Comparison of ENCODE assay signal across 8 cellular contexts in the genomic region with DNA sequence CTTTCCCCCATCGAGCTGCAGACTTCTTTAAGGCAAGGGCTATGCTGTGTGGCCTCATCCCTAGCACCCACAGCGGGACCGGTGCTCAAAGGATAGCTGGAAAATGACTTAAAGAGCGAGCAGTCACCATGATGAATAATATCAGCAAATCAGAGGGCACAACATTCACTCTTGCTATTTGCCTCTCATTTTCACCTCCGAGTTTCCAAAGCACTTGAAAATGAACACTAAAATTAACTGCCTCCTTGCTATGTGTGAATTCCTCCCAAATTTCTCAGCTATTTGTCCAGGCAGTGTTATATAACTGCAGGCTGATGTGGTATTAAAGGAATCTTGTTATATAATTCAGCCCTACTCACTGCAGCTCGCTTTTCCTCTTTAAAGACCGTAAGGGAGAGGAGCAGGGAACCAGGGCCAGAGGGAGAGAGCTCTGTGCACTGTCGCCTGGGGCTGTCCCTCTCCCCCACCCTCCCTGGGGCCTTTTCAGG. TPM values are rescaled to one million over a fixed set of nuclear protein-coding genes. Genes with fewer than 3 reads are reported as not detected.
DNase-seq lines count a peak whose midpoint lies in the region; ATAC-seq and TF ChIP-seq lines count a peak whose summit lies in the region.

No MANE protein-coding gene starts in this region.

- H3K27ac ChIP-seq in OCI-LY7 (ENCODE audit: low read depth, low read length, poor library complexity, severe bottlenecking), result no peak overlapping the region

- POLR2A ChIA-PET in activated CD4-positive, alpha-beta memory T cell treated with anti-CD3 and anti-CD28 coated beads, Interleukin-2, amount 10 ng/mL, durations not matched to agents 7 days and 5 days (lab: Charles Lee), result interaction anchor here (0.9 to 1.3 kb wide), 4 partner anchors 16 to 44 kb away, joined by 3 to 6 read pairs (median 4); a partner anchor contains a TSS
- POLR2A ChIA-PET in OCI-LY7 (lab: Charles Lee), result interaction anchor here (1.0 kb wide), 1 partner anchor 38 kb away, joined by 3 read pairs; no protein-coding TSS in a partner anchor

- no peaks in the 10 kb centered on the region for H3K9me3 Mint-ChIP-seq in activated CD4-positive, alpha-beta memory T cell treated with anti-CD3 and anti-CD28 coated beads, Interleukin-2, amount 10 ng/mL, durations not matched to agents 7 days and 5 days

- DNase-seq in activated CD4-positive, alpha-beta memory T cell treated with anti-CD3 and anti-CD28 coated beads, Interleukin-2, amount 10 ng/mL, durations not matched to agents 7 days and 5 days, result no peak
- DNase-seq in left cardiac atrium, result no peak
- DNase-seq in retinal pigment epithelial cell (ENCODE audit: low read depth), result no peak
- no peak for DNase-seq in NCI-H1417 treated with DMSO at 0.1 percent for 48 hours (lab: John Stamatoyannopoulos, UW)
- no peak for DNase-seq in iPS-NIHi7 (ENCODE audit: extremely low spot score)
- DNase-seq in OCI-LY7 (ENCODE audit: low spot score), result no peak

- no peaks in the 10 kb centered on the region for H3K36me3 ChIP-seq in ES-I3 (ENCODE audit: insufficient read depth, low read length)
- H3K36me3 ChIP-seq in OCI-LY7 (ENCODE audit: insufficient read depth, low read length), result no peaks in the 10 kb centered on the region

- H3K4me1 Mint-ChIP-seq in activated CD4-positive, alpha-beta memory T cell treated with anti-CD3 and anti-CD28 coated beads, Interleukin-2, amount 10 ng/mL, durations not matched to agents 7 days and 5 days, result peaks cover 26% of the 10 kb centered on the region

- BruUV-seq in OCI-LY7 (replicated peaks; lab: Mats Ljungman, UMichigan), result no TSS peak

- no peaks in the 10 kb centered on the region for H3K9me2 ChIP-seq in OCI-LY7 (ENCODE audit: insufficient read depth, low read length)

- peaks cover 76% of the 10 kb centered on the region for H3K27me3 Mint-ChIP-seq in activated CD4-positive, alpha-beta memory T cell treated with anti-CD3 and anti-CD28 coated beads, Interleukin-2, amount 10 ng/mL, durations not matched to agents 7 days and 5 days

- no peak overlapping the region for H3K27ac Mint-ChIP-seq in activated CD4-positive, alpha-beta memory T cell treated with anti-CD3 and anti-CD28 coated beads, Interleukin-2, amount 10 ng/mL, durations not matched to agents 7 days and 5 days

- H3K79me2 ChIP-seq in OCI-LY7 (ENCODE audit: insufficient read depth, low read depth, low read length), result no peaks in the 10 kb centered on the region

- H3K4me2 ChIP-seq in OCI-LY7 (ENCODE audit: low read length), result no peak overlapping the region

- H3K4me3 ChIP-seq in retinal pigment epithelial cell (ENCODE audit: low read length) (peak overlapping the region; percentile 22), OCI-LY7 (ENCODE audit: low read depth, low read length, poor library complexity, severe bottlenecking) (no peak overlapping the region)

- intact Hi-C loops in left cardiac atrium (cut with DNase I), result loop anchor here in 1 of 2 donors (5.0 kb wide), 1 partner anchor 359 kb away; no protein-coding TSS in a partner anchor
- intact Hi-C loops in OCI-LY7 (cut with micrococcal nuclease; ENCODE audit: unreplicated experiment), result no loop called here

- H3K9ac ChIP-seq in ES-I3 (ENCODE audit: low read depth, low read length), result peak overlapping the region; percentile 63

- peak; percentile 45 to 50 for ATAC-seq in left cardiac atrium
- ATAC-seq in HG02840 (IDR thresholded peaks at IDR 0.05; ENCODE audit: low FRiP score, unreplicated experiment), result no peak

- peaks cover 4% of the 10 kb centered on the region; the same call in 1 of the 2 replicates for H3K4me1 ChIP-seq in ES-I3 (ENCODE audit: insufficient read depth, low read length)
- H3K4me1 ChIP-seq in OCI-LY7 (ENCODE audit: insufficient read depth, low read length, poor library complexity, severe bottlenecking), result peaks cover 49% of the 10 kb centered on the region

- peak overlapping the region; percentile 72 for H3K4me3 Mint-ChIP-seq in activated CD4-positive, alpha-beta memory T cell treated with anti-CD3 and anti-CD28 coated beads, Interleukin-2, amount 10 ng/mL, durations not matched to agents 7 days and 5 days

- CTCF ChIA-PET in activated CD4-positive, alpha-beta memory T cell treated with anti-CD3 and anti-CD28 coated beads, Interleukin-2, amount 10 ng/mL, durations not matched to agents 7 days and 5 days (lab: Charles Lee), result interaction anchor here (1.2 to 1.6 kb wide), 5 partner anchors 13 to 357 kb away, joined by 4 to 7 read pairs (median 5); no protein-coding TSS in a partner anchor
- CTCF ChIA-PET in OCI-LY7 (lab: Charles Lee; ENCODE audit: unreplicated experiment), result no interaction called here

- no peaks in the 10 kb centered on the region for H3K9me3 ChIP-seq in ES-I3 (ENCODE audit: control insufficient read depth, insufficient read depth, low read length)
- no peaks in the 10 kb centered on the region for H3K9me3 ChIP-seq in OCI-LY7 (ENCODE audit: low read length)

- H4K20me1 ChIP-seq in OCI-LY7 (ENCODE audit: insufficient read depth, low read length), result no peaks in the 10 kb centered on the region

- no peak overlapping the region for H2AFZ ChIP-seq in OCI-LY7 (ENCODE audit: low read length)

- peaks cover 4% of the 10 kb centered on the region for H3K36me3 Mint-ChIP-seq in activated CD4-positive, alpha-beta memory T cell treated with anti-CD3 and anti-CD28 coated beads, Interleukin-2, amount 10 ng/mL, durations not matched to agents 7 days and 5 days (ENCODE audit: low read depth)

- no peak for TF ChIP-seq CTCF in retinal pigment epithelial cell (conservative IDR thresholded peaks at IDR 0.05; ENCODE audit: low read depth, low read length)
- TF ChIP-seq CTCF in OCI-LY7 (conservative IDR thresholded peaks at IDR 0.05; ENCODE audit: low read length), result no peak

RNA-seq across cellular contexts. Expression of a gene that starts 1.5 kb away (rescaled TPM):
- under 1 TPM; 0.40 to 0.71 TPM for total RNA-seq in activated CD4-positive, alpha-beta memory T cell treated with anti-CD3 and anti-CD28 coated beads, Interleukin-2, amount 10 ng/mL, durations not matched to agents 7 days and 5 days
- total RNA-seq in left cardiac atrium (1 to 10 TPM; 3.5 to 4.1 TPM), OCI-LY7 (2022) (0.17 and 0.68 TPM in 2 replicates)
- not detected in 2 replicates for total RNA-seq in OCI-LY7 (2014; rRNA removed; shearing (Covaris generic))

RNA-seq across cellular contexts. Expression of a gene that starts 35.4 kb away (rescaled TPM):
- total RNA-seq in activated CD4-positive, alpha-beta memory T cell treated with anti-CD3 and anti-CD28 coated beads, Interleukin-2, amount 10 ng/mL, durations not matched to agents 7 days and 5 days, result 10 to 100 TPM; 14.4 to 16.0 TPM
- total RNA-seq in left cardiac atrium, result 10 to 100 TPM; 21.7 to 32.0 TPM
- total RNA-seq in OCI-LY7 (2014; rRNA removed; shearing (Covaris generic)), result 6.3 and 6.5 TPM in 2 replicates
- total RNA-seq in OCI-LY7 (2022), result 14.9 and 15.8 TPM in 2 replicates

RNA-seq across cellular contexts. Expression of a gene that starts 43.8 kb away (rescaled TPM):
- 100 to 1,000 TPM; 546 to 570 TPM for total RNA-seq in activated CD4-positive, alpha-beta memory T cell treated with anti-CD3 and anti-CD28 coated beads, Interleukin-2, amount 10 ng/mL, durations not matched to agents 7 days and 5 days
- total RNA-seq in left cardiac atrium (1 to 10 TPM; 1.0 to 6.1 TPM), OCI-LY7 (2022) (313 and 324 TPM in 2 replicates)
- 181 and 222 TPM in 2 replicates for total RNA-seq in OCI-LY7 (2014; rRNA removed; shearing (Covaris generic))

Comparison
In these comparisons a context has a peak if more than half of its experiments do, and no peak if none do; other contexts are left out.
1. RNA of a gene that starts 43.8 kb away (total RNA-seq): 546 to 570 TPM in activated CD4-positive, alpha-beta memory T cell treated with anti-CD3 and anti-CD28 coated beads, Interleukin-2, amount 10 ng/mL, durations not matched to agents 7 days and 5 days and 181 to 324 TPM in OCI-LY7; 1.0 to 6.1 TPM in left cardiac atrium; every median in the first group is over 10 times any median in the second.